Comparison of ENCODE assay signal across 19 cellular contexts in genomic region chr2:37154790-37155189, GRCh38. TPM values are rescaled to one million over a fixed set of nuclear protein-coding genes. Genes with fewer than 3 reads are reported as not detected.
DNase-seq lines count a peak whose midpoint lies in the region; ATAC-seq, FAIRE-seq and TF ChIP-seq lines count a peak whose summit lies in the region.
"Had no signal": no experiment of that assay in that cellular context is flagged by ENCODE, and none has a peak within 500 bp of the region (broad histone marks: within the 10 kb centered on the region; RNA-seq: fewer than 3 reads in every experiment).

No MANE protein-coding gene starts in this region.

- H3K9ac ChIP-seq in SU-DHL-6 (ENCODE audit: low read length): no peak overlapping the region

- H3K36me3 ChIP-seq in SU-DHL-6 (ENCODE audit: low read length): no peaks in the 10 kb centered on the region
- H3K36me3 ChIP-seq: uterus had no signal

- TF ChIP-seq POLR2A in GM12892 (IDR thresholded peaks at IDR 0.05; ENCODE audit: low read depth, low read length): no peak

- H3K27ac ChIP-seq in SU-DHL-6 (ENCODE audit: low read depth, low read length): no peak overlapping the region
- H3K27ac ChIP-seq: coronary artery, SJSA1, uterus had no signal

- peaks cover 51% of the 10 kb centered on the region for H3K4me1 Mint-ChIP-seq in T-helper 1 cell treated with Interleukin-12 subunit alpha and Interleukin-12 subunit beta and Interleukin-4 antibody, amounts not matched to agents 30 μg/mL and 1 μg/mL, for 36 hours (ENCODE audit: low read depth)
- H3K4me1 Mint-ChIP-seq in immature natural killer cell: peaks cover 47 to 65% of the 10 kb centered on the region in 2 donors

- DNase-seq in T-helper 1 cell: no peak
- peak; percentile 11 for DNase-seq in GM12892 (ENCODE audit: insufficient read length)
- DNase-seq in immature natural killer cell: no peak
- DNase-seq in Right ventricle myocardium superior: no peak
- no peak for DNase-seq in left cardiac atrium
- DNase-seq: DMS79, H9, mammary epithelial cell, NCI-H1417, NCI-H510A treated with DMSO at 0.1 percent for 48 hours, uterus had no signal

- H3K4me2 ChIP-seq in SU-DHL-6 (ENCODE audit: low read depth, low read length, poor library complexity, severe bottlenecking): peak overlapping the region; percentile 75

- H3K9me3 Mint-ChIP-seq in T-helper 1 cell treated with Interleukin-12 subunit alpha and Interleukin-12 subunit beta and Interleukin-4 antibody, amounts not matched to agents 30 μg/mL and 1 μg/mL, for 36 hours: no peaks in the 10 kb centered on the region
- H3K9me3 Mint-ChIP-seq in immature natural killer cell: no peaks in the 10 kb centered on the region
- H3K9me3 Mint-ChIP-seq: H9 had no signal

- TF ChIP-seq CTCF in SU-DHL-6 (IDR thresholded peaks at IDR 0.05; ENCODE audit: insufficient read depth, low read length, poor library complexity, severe bottlenecking): no peak

- no peaks in the 10 kb centered on the region for H3K9me3 ChIP-seq in SU-DHL-6 (ENCODE audit: insufficient read depth, low read length)
- H3K9me3 ChIP-seq: uterus had no signal

- H3K4me3 ChIP-seq in SU-DHL-6 (ENCODE audit: insufficient read depth, low read length, poor library complexity, severe bottlenecking): no peak overlapping the region
- H3K4me3 ChIP-seq: SJSA1, uterus had no signal

- peak overlapping the region; percentile 98 for H3K4me3 Mint-ChIP-seq in T-helper 1 cell treated with Interleukin-12 subunit alpha and Interleukin-12 subunit beta and Interleukin-4 antibody, amounts not matched to agents 30 μg/mL and 1 μg/mL, for 36 hours
- peak overlapping the region in 2 of 5 donors; percentile 0 to 93 for H3K4me3 Mint-ChIP-seq in immature natural killer cell

- no peaks in the 10 kb centered on the region for H3K9me2 ChIP-seq in SU-DHL-6 (replicated peaks; ENCODE audit: insufficient read depth, low read length)

- H2AFZ ChIP-seq in SU-DHL-6 (ENCODE audit: low read depth, low read length, severe bottlenecking): no peak overlapping the region

- no peaks in the 10 kb centered on the region for H3K27me3 Mint-ChIP-seq in T-helper 1 cell treated with Interleukin-12 subunit alpha and Interleukin-12 subunit beta and Interleukin-4 antibody, amounts not matched to agents 30 μg/mL and 1 μg/mL, for 36 hours (ENCODE audit: low read depth)
- peaks cover 0 to 5% (median 0%) of the 10 kb centered on the region in 3 donors for H3K27me3 Mint-ChIP-seq in immature natural killer cell (ENCODE audit: low read depth in 3 of 3)

- peaks cover 13% of the 10 kb centered on the region for H3F3A ChIP-seq in SU-DHL-6 (ENCODE audit: insufficient read depth)

- H3K36me3 Mint-ChIP-seq in T-helper 1 cell treated with Interleukin-12 subunit alpha and Interleukin-12 subunit beta and Interleukin-4 antibody, amounts not matched to agents 30 μg/mL and 1 μg/mL, for 36 hours (ENCODE audit: low read depth): peaks cover 36% of the 10 kb centered on the region
- H3K36me3 Mint-ChIP-seq in immature natural killer cell: peaks cover 0 to 27% (median 8%) of the 10 kb centered on the region in 3 donors

- H3K27ac Mint-ChIP-seq in T-helper 1 cell treated with Interleukin-12 subunit alpha and Interleukin-12 subunit beta and Interleukin-4 antibody, amounts not matched to agents 30 μg/mL and 1 μg/mL, for 36 hours: peak overlapping the region; percentile 92
- peak overlapping the region; percentile 9 to 90 (median 55) for H3K27ac Mint-ChIP-seq in immature natural killer cell

- H4K20me1 ChIP-seq in SU-DHL-6 (ENCODE audit: low read depth, low read length): no peaks in the 10 kb centered on the region

- no peaks in the 10 kb centered on the region for H3K79me2 ChIP-seq in SU-DHL-6 (ENCODE audit: insufficient read depth, low read length)

- H3K27me3 ChIP-seq in SU-DHL-6 (ENCODE audit: low read length): no peaks in the 10 kb centered on the region
- H3K27me3 ChIP-seq: SJSA1, uterus had no signal

- intact Hi-C loops in Right ventricle myocardium superior (cut with DNase I) (no loop called here), left cardiac atrium (cut with DNase I) (no loop called here)

- no peak for FAIRE-seq in GM12892 (lab: Jason Lieb, UNC)
- FAIRE-seq: GM18507 had no signal

- ATAC-seq in GM21423 (IDR thresholded peaks at IDR 0.05; ENCODE audit: unreplicated experiment) (no peak), Right ventricle myocardium superior (ENCODE audit: poor library complexity) (no peak), left cardiac atrium (no peak)

RNA-seq across cellular contexts. Expression of gene EIF2AK2, which starts 2.0 kb away (rescaled TPM):
- 49.2 TPM for polyA plus RNA-seq in GM12892 (2012; ENCODE audit: missing spikeins)
- polyA plus RNA-seq in immature natural killer cell: 10 to 100 TPM; 16.4 to 48.1 (median 22.2) TPM
- 17.5 TPM for total RNA-seq in Right ventricle myocardium superior
- total RNA-seq in left cardiac atrium: 10 to 100 TPM; 19.3 to 26.8 TPM

RNA-seq across cellular contexts. Expression of gene SULT6B1, which starts 33.7 kb away (rescaled TPM):
- polyA plus RNA-seq in GM12892 (2012; ENCODE audit: missing spikeins): not detected
- polyA plus RNA-seq in immature natural killer cell: not detected
- not detected for total RNA-seq in Right ventricle myocardium superior
- total RNA-seq in left cardiac atrium: not detected
- total RNA-seq: A673, H9, HT-29, mammary epithelial cell, uterus had no signal
- polyA plus RNA-seq: mammary epithelial cell had no signal

RNA-seq across cellular contexts. Expression of gene CEBPZOS, which starts 41.5 kb away (rescaled TPM):
- 40.2 TPM for polyA plus RNA-seq in GM12892 (2012; ENCODE audit: missing spikeins)
- polyA plus RNA-seq in immature natural killer cell: 10 to 100 TPM; 37.6 to 45.4 (median 44.9) TPM
- total RNA-seq in Right ventricle myocardium superior (57.8 TPM), left cardiac atrium (10 to 100 TPM; 41.5 to 46.9 TPM)
